8 cellular contexts compared by ENCODE assay signal in the genomic region with DNA sequence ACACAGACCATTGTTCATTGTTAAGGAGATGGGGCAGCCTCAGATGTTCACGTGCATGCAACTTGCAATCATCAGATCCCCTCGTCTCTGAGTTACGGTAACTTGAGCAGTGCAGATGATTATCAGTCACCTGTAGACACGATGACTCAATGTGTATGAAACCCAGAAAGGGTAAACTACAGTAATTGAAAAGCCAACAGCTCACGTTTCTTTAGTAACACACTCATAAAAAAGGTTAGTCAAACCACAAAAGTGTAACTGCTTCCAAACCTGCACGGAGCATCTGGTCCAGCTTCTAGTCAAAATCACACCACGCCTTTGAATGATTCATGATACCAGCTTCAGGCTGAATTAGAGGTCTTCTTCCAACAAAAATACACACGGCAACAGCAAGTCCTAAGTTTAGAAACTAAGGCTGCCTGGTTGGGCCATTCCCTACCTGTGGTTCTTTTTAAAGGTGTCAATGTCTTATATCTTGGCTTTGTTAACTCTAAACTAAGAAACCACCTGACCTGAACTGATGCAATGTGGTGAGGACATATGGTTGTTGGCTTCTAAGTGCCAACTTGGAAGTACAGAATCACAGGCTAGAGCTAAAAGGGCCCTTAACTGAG. TPM values are rescaled to one million over a fixed set of nuclear protein-coding genes. Genes with fewer than 3 reads are reported as not detected.
A peak's percentile ranks its signal among the peaks of the same experiment; 100 is the strongest.
DNase-seq lines count a peak whose midpoint lies in the region; ATAC-seq, FAIRE-seq and TF ChIP-seq lines count a peak whose summit lies in the region.

No MANE protein-coding gene starts in this region.

- FAIRE-seq in kidney (lab: Jason Lieb, UNC): no peak

- H3K27ac ChIP-seq in kidney (ENCODE audit: low read depth in 2 of 2, low read length in 2 of 2): no peak overlapping the region

- H3K4me3 ChIP-seq in MG63 (no peak overlapping the region), kidney (ENCODE audit: low read length in 2 of 2) (no peak overlapping the region)

- peaks cover 4% of the 10 kb centered on the region for H3K27me3 ChIP-seq in MG63

- peak; percentile 68 for ATAC-seq in GM21786 (IDR thresholded peaks at IDR 0.05; ENCODE audit: unreplicated experiment)

- no peak for TF ChIP-seq CTCF in kidney (IDR thresholded peaks at IDR 0.05; ENCODE audit: borderline replicate concordance, extremely low read depth, insufficient read depth)

- peak; percentile 92 for DNase-seq in DMS79 treated with DMSO at 0.1 percent for 48 hours (lab: John Stamatoyannopoulos, UW)
- peak; percentile 70 for DNase-seq in MG63
- DNase-seq in activated CD4-positive, alpha-beta T cell treated with anti-CD3 and anti-CD28 coated beads, Interleukin-2, amount 50 U/mL, for 1 hour: peak; percentile 50
- DNase-seq in kidney tubule cell (ENCODE audit: low spot score): peak; percentile 70
- no peak for DNase-seq in iPS-NIHi7 (ENCODE audit: extremely low spot score)
- DNase-seq in OCI-M2 (lab: John Stamatoyannopoulos, UW; ENCODE audit: unreplicated experiment): no peak
- DNase-seq in kidney: no peak

- H3K36me3 ChIP-seq in MG63 (no peaks in the 10 kb centered on the region), kidney (ENCODE audit: control insufficient read depth in 1 of 2, insufficient read depth in 2 of 2, low read length in 2 of 2) (no peaks in the 10 kb centered on the region)

- intact Hi-C loops in kidney (cut with DNase I): no loop called here

- H3K4me1 ChIP-seq in kidney (ENCODE audit: control insufficient read depth in 1 of 2, insufficient read depth in 1 of 2, low read depth in 1 of 2, low read length in 2 of 2): peaks cover 0 to 2% of the 10 kb centered on the region in 2 donors

- H3K9me3 ChIP-seq in MG63 (no peaks in the 10 kb centered on the region), kidney (ENCODE audit: control insufficient read depth in 1 of 2, low read length in 2 of 2) (no peaks in the 10 kb centered on the region)

- H3K9ac ChIP-seq in kidney (ENCODE audit: low read length in 2 of 2): no peak overlapping the region

RNA-seq across cellular contexts. Expression of gene GRB7, which starts 32.3 kb away (rescaled TPM):
- total RNA-seq in MG63 (2014; rRNA removed; shearing (Covaris generic); ENCODE audit: low replicate concordance): not detected in 2 replicates
- 72.5 TPM for total RNA-seq in kidney
- polyA plus RNA-seq in kidney (ENCODE audit: insufficient read depth, low read depth, low replicate concordance): 20.9 TPM

RNA-seq across cellular contexts. Expression of gene MIEN1, which starts 39.7 kb away (rescaled TPM):
- total RNA-seq in MG63 (2014; rRNA removed; shearing (Covaris generic); ENCODE audit: low replicate concordance): 53.8 and 75.4 TPM in 2 replicates
- 51.6 TPM for total RNA-seq in kidney
- polyA plus RNA-seq in kidney (ENCODE audit: insufficient read depth, low read depth, low replicate concordance): 186 TPM

Comparison
In these comparisons a context has a peak if more than half of its experiments do, and no peak if none do; other contexts are left out.
1. DNase-seq: peak in DMS79 treated with DMSO at 0.1 percent for 48 hours (single experiment), MG63 (single experiment), activated CD4-positive, alpha-beta T cell treated with anti-CD3 and anti-CD28 coated beads, Interleukin-2, amount 50 U/mL, for 1 hour (single experiment) and kidney tubule cell (single experiment); none in iPS-NIHi7 (single experiment), OCI-M2 (single experiment) and kidney (single experiment).
2. RNA of gene GRB7, which starts 32.3 kb away (total RNA-seq): 72.5 TPM in kidney (single experiment); not detected in MG63; every median in the first group is over 10 times any median in the second.